ENCODE assay signal across 30 cellular contexts in the genomic region with DNA sequence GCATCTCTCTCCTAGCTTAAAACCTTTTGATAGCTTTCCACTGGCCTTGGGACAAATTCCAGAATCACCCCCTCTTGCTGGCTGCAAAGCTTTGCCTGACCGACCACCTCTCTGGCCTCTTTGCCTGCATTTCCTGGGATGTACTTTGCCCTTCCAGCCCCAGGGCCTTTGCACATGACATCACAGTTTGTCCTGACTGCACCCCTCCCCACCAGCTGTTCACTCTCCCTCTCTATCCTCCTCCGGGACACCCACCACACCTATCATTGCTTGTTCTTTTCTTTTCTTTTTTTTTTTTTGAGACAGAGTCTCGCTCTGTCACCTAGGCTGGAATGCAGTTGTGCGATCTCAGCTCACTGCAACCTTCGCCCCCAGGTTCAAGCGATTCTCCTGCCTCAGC. TPM values are rescaled to one million over a fixed set of nuclear protein-coding genes. Genes with fewer than 3 reads are reported as not detected.
DNase-seq lines count a peak whose midpoint lies in the region; ATAC-seq, FAIRE-seq and TF ChIP-seq lines count a peak whose summit lies in the region.
"Had no signal": no experiment of that assay in that cellular context is flagged by ENCODE, and none has a peak within 500 bp of the region (broad histone marks: within the 10 kb centered on the region; RNA-seq: fewer than 3 reads in every experiment).

No MANE protein-coding gene starts in this region.

- DNase-seq in Right ventricle myocardium inferior (ENCODE audit: missing footprints), result peak; percentile 27
- no peak for DNase-seq in heart left ventricle
- no peak for DNase-seq in activated B cell treated with CpG ODN at 0.5 μM for 24 hours
- DNase-seq in immature natural killer cell, result no peak
- DNase-seq in urothelium cell line (ENCODE audit: low spot score), result no peak
- DNase-seq in stimulated activated naive CD4-positive, alpha-beta T cell (lab: John Stamatoyannopoulos, UW), result no peak
- DNase-seq: 8988T; CD4-positive, CD25-positive, alpha-beta regulatory T cell; DMS 273 treated with DMSO at 0.1 percent for 48 hours; DMS79; GF-D8; Kasumi-1; MV-4-11; NCI-H1105 treated with DMSO at 0.1 percent for 48 hours; NCI-H146; NCI-H1930; NCI-H2107; NCI-H446 treated with DMSO at 0.1 percent for 48 hours; NCI-H526; NCI-H82; NK-92 treated with Interleukin-12 subunit alpha and Interleukin-12 subunit beta, amount 100 ng/mL, for 24 hours; PC-3; SJCRH30 had no signal

- H3K36me3 ChIP-seq in heart left ventricle (peaks cover 0 to 92% (median 13%) of the 10 kb centered on the region in 9 donors), gastroesophageal sphincter (peaks cover 0 to 57% of the 10 kb centered on the region in 2 donors)
- H3K36me3 ChIP-seq: SJCRH30 had no signal

- H3K9me3 ChIP-seq in heart left ventricle (no peaks in the 10 kb centered on the region), gastroesophageal sphincter (no peaks in the 10 kb centered on the region)
- H3K9me3 ChIP-seq: BLaER1, SJCRH30 had no signal

- intact Hi-C loops in Right ventricle myocardium inferior (cut with DNase I) (no loop called here), heart left ventricle (cut with DNase I) (no loop called here), activated B cell treated with CpG ODN at 0.5 μM for 24 hours (cut with micrococcal nuclease) (no loop called here)

- no peak for TF ChIP-seq EP300 in gastroesophageal sphincter (IDR thresholded peaks at IDR 0.05)

- H3K9me3 Mint-ChIP-seq in activated B cell treated with CpG ODN at 0.5 μM for 24 hours (no peaks in the 10 kb centered on the region), immature natural killer cell (no peaks in the 10 kb centered on the region)
- H3K9me3 Mint-ChIP-seq: CD4-positive, CD25-positive, alpha-beta regulatory T cell had no signal

- H3K4me1 ChIP-seq in heart left ventricle (peaks cover 0 to 3% (median 0%) of the 10 kb centered on the region in 12 donors), gastroesophageal sphincter (no peaks in the 10 kb centered on the region)

- no peak for TF ChIP-seq POLR2A in heart left ventricle (IDR thresholded peaks at IDR 0.05)
- TF ChIP-seq POLR2A in gastroesophageal sphincter (IDR thresholded peaks at IDR 0.05), result no peak

- H3K27me3 ChIP-seq in heart left ventricle (no peaks in the 10 kb centered on the region), gastroesophageal sphincter (no peaks in the 10 kb centered on the region)
- H3K27me3 ChIP-seq: BLaER1 had no signal

- no peak overlapping the region for H3K4me3 ChIP-seq in heart left ventricle
- no peak overlapping the region for H3K4me3 ChIP-seq in gastroesophageal sphincter
- H3K4me3 ChIP-seq: BLaER1, SJCRH30 had no signal

- FAIRE-seq in urothelium cell line (lab: Jason Lieb, UNC), result peak; percentile 9
- FAIRE-seq: GM12891, H54 had no signal

- H3K27ac ChIP-seq in heart left ventricle (no peak overlapping the region), gastroesophageal sphincter (no peak overlapping the region)
- H3K27ac ChIP-seq: BLaER1, HL-60, SJCRH30 had no signal

- peak overlapping the region; percentile 56 for H3K27ac Mint-ChIP-seq in activated B cell treated with CpG ODN at 0.5 μM for 24 hours
- H3K27ac Mint-ChIP-seq in immature natural killer cell, result peak overlapping the region in 5 of 6 donors; percentile 9 to 78 (median 35)
- H3K27ac Mint-ChIP-seq: CD4-positive, CD25-positive, alpha-beta regulatory T cell had no signal

- POLR2A ChIA-PET in activated B cell treated with CpG ODN at 0.5 μM for 24 hours (lab: Charles Lee), result interaction anchor here (0.6 to 24.4 kb wide), 4 partner anchors 9 to 497 kb away, joined by 3 to 769 read pairs (median 4); a partner anchor contains a TSS

- CTCF ChIA-PET in activated B cell treated with CpG ODN at 0.5 μM for 24 hours (lab: Charles Lee), result interaction anchor here (0.8 to 2.6 kb wide), 6 partner anchors 8 to 67 kb away, joined by 3 to 14 read pairs (median 4); a partner anchor contains a TSS

- peaks cover 84% of the 10 kb centered on the region for H3K36me3 Mint-ChIP-seq in activated B cell treated with CpG ODN at 0.5 μM for 24 hours (ENCODE audit: low read depth)
- peaks cover 9 to 27% (median 12%) of the 10 kb centered on the region in 3 donors for H3K36me3 Mint-ChIP-seq in immature natural killer cell

- TF ChIP-seq CTCF in heart left ventricle (IDR thresholded peaks at IDR 0.05) (no peak), activated B cell treated with CpG ODN at 0.5 μM for 24 hours (IDR thresholded peaks at IDR 0.05) (no peak), gastroesophageal sphincter (IDR thresholded peaks at IDR 0.05) (no peak)

- H3K27me3 Mint-ChIP-seq in activated B cell treated with CpG ODN at 0.5 μM for 24 hours, result no peaks in the 10 kb centered on the region
- peaks cover 2 to 7% (median 3%) of the 10 kb centered on the region in 3 donors for H3K27me3 Mint-ChIP-seq in immature natural killer cell (ENCODE audit: low read depth in 3 of 3)
- H3K27me3 Mint-ChIP-seq: CD4-positive, CD25-positive, alpha-beta regulatory T cell had no signal

- ATAC-seq in Right ventricle myocardium inferior (no peak), heart left ventricle (no peak), activated B cell treated with CpG ODN at 0.5 μM for 24 hours (ENCODE audit: low read depth) (no peak), GM18907 (IDR thresholded peaks at IDR 0.05; ENCODE audit: unreplicated experiment) (no peak), gastroesophageal sphincter (no peak)
- ATAC-seq: PC-3 had no signal

- H3K4me3 Mint-ChIP-seq in activated B cell treated with CpG ODN at 0.5 μM for 24 hours (no peak overlapping the region), immature natural killer cell (no peak overlapping the region)
- H3K4me3 Mint-ChIP-seq: CD4-positive, CD25-positive, alpha-beta regulatory T cell had no signal

- 96 to 97% (median 97%) methylated on average over 6 of the region's 6 CpGs for WGBS in heart left ventricle, 4 donors
- WGBS in gastroesophageal sphincter (ENCODE audit: low coverage in 1 of 2), 2 donors, result 94 to 100% methylated on average over 3 to 6 of the region's 6 CpGs

- H3K4me1 Mint-ChIP-seq in activated B cell treated with CpG ODN at 0.5 μM for 24 hours, result peaks cover 31% of the 10 kb centered on the region
- peaks cover 0 to 1% of the 10 kb centered on the region in 2 donors for H3K4me1 Mint-ChIP-seq in immature natural killer cell
- H3K4me1 Mint-ChIP-seq: CD4-positive, CD25-positive, alpha-beta regulatory T cell had no signal

RNA-seq across cellular contexts. Expression of a gene that starts 7.9 kb away (rescaled TPM):
- total RNA-seq in Right ventricle myocardium inferior (not detected), heart left ventricle (not detected), activated B cell treated with CpG ODN at 0.5 μM for 24 hours (0.55 TPM in 1 of 2 replicates, not detected in the other), gastroesophageal sphincter (not detected)
- polyA plus RNA-seq in heart left ventricle (under 1 TPM in 1 of 2 donors, not detected in 1; 0.19 TPM), immature natural killer cell (under 1 TPM in 1 of 3 donors, not detected in 2; 0.34 TPM)
- total RNA-seq: CD4-positive, CD25-positive, alpha-beta regulatory T cell; M059J; PC-3 had no signal
- polyA plus RNA-seq: CD4-positive, CD25-positive, alpha-beta regulatory T cell had no signal

RNA-seq across cellular contexts. Expression of a gene that starts 22.4 kb away (rescaled TPM):
- total RNA-seq in Right ventricle myocardium inferior, result 35.4 TPM
- total RNA-seq in heart left ventricle, result 10 to 100 TPM; 23.0 to 36.1 (median 31.8) TPM
- polyA plus RNA-seq in heart left ventricle, result 10 to 100 TPM; 16.0 to 19.3 TPM
- 39.0 and 40.3 TPM in 2 replicates for total RNA-seq in activated B cell treated with CpG ODN at 0.5 μM for 24 hours
- polyA plus RNA-seq in immature natural killer cell, result 10 to 100 TPM in 1 of 3 donors, 1 to 10 TPM in 1, under 1 TPM in 1; 0.19 to 14.3 (median 5.2) TPM
- total RNA-seq in gastroesophageal sphincter, result 10 to 100 TPM; 13.0 to 19.8 (median 15.2) TPM

RNA-seq across cellular contexts. Expression of a gene that starts 25.9 kb away (rescaled TPM):
- 17.9 TPM for total RNA-seq in Right ventricle myocardium inferior
- total RNA-seq in heart left ventricle, result 10 to 100 TPM in 7 of 9 donors, 1 to 10 TPM in 2; 6.3 to 49.4 (median 14.1) TPM
- 10 to 100 TPM; 11.7 to 18.3 TPM for polyA plus RNA-seq in heart left ventricle
- total RNA-seq in activated B cell treated with CpG ODN at 0.5 μM for 24 hours, result 150 and 189 TPM in 2 replicates
- 10 to 100 TPM; 19.3 to 90.5 (median 23.6) TPM for polyA plus RNA-seq in immature natural killer cell
- total RNA-seq in gastroesophageal sphincter, result 10 to 100 TPM in 1 of 4 donors, 1 to 10 TPM in 3; 7.3 to 20.5 (median 8.5) TPM
